Comparison of ENCODE assay signal across 1 cellular context in genomic region chr1:32266926-32267645, GRCh38.
TF ChIP-seq lines count a peak whose summit lies in the region.

No MANE protein-coding gene starts in this region.

TF ChIP-seq in HepG2, 621 proteins besides CTCF, POLR2A, EP300 and RAD21:
- TF ChIP-seq GATAD1 (CRISPR knock-in tag; IDR thresholded peaks at IDR 0.05) (no peak), RARA (CRISPR knock-in tag; IDR thresholded peaks at IDR 0.05) (peak; percentile 17; the same call in 1 of the 2 replicates), SALL1 (CRISPR knock-in tag; IDR thresholded peaks at IDR 0.05) (0 out of 2 replicates have a peak, but pooled peaks have one; percentile 23), GABPA (IDR thresholded peaks at IDR 0.05; ENCODE audit: low read depth, low read length) (no peak), GABPA (CRISPR knock-in tag; IDR thresholded peaks at IDR 0.05; ENCODE audit: low read depth) (peak; percentile 56), ZNF460 (CRISPR knock-in tag; IDR thresholded peaks at IDR 0.05; ENCODE audit: borderline replicate concordance) (no peak), TEAD3 (CRISPR knock-in tag; optimal IDR thresholded peaks at IDR 0.05; ENCODE audit: borderline replicate concordance) (peak; percentile 50), ARHGAP35 (CRISPR knock-in tag; IDR thresholded peaks at IDR 0.05; ENCODE audit: borderline replicate concordance) (no peak), BCL6 (CRISPR knock-in tag; IDR thresholded peaks at IDR 0.05) (peak; percentile 55), NR2F6 (IDR thresholded peaks at IDR 0.05) (no peak; the same call in 1 of the 2 replicates), NR2F6 (CRISPR knock-in tag; IDR thresholded peaks at IDR 0.05) (0 out of 2 replicates have a peak, but pooled peaks have one; percentile 17), ZNF550 (CRISPR knock-in tag; IDR thresholded peaks at IDR 0.05; ENCODE audit: borderline replicate concordance) (no peak), ZMAT3 (CRISPR knock-in tag; conservative IDR thresholded peaks at IDR 0.05) (no peak), ETV5 (CRISPR knock-in tag; IDR thresholded peaks at IDR 0.05; ENCODE audit: borderline replicate concordance) (peak; percentile 25; the same call in 1 of the 2 replicates), ZNF891 (CRISPR knock-in tag; IDR thresholded peaks at IDR 0.05) (no peak), ZNF552 (CRISPR knock-in tag; IDR thresholded peaks at IDR 0.05; ENCODE audit: borderline replicate concordance) (no peak)
